Comparison of ENCODE assay signal across 8 cellular contexts in genomic region chr2:64859208-64860161, GRCh38.
A peak's percentile ranks its signal among the peaks of the same experiment; 100 is the strongest.
DNase-seq lines count a peak whose midpoint lies in the region; ATAC-seq and TF ChIP-seq lines count a peak whose summit lies in the region.

No MANE protein-coding gene starts in this region.

- peaks cover 27% of the 10 kb centered on the region for H3K27me3 Mint-ChIP-seq in WTC11 (ENCODE audit: low read depth)

- POLR2A ChIA-PET in WTC11 (lab: Charles Lee) = interaction anchor here (1.6 to 2.4 kb wide), 2 partner anchors 206 to 215 kb away, joined by 7 to 12 read pairs; partner anchors contain the start of gene SERTAD2

- no peaks in the 10 kb centered on the region for H3K9me3 Mint-ChIP-seq in WTC11

- CTCF ChIA-PET in WTC11 (lab: Charles Lee) = interaction anchor here (0.8 to 3.3 kb wide), 17 partner anchors 9 to 529 kb away, joined by 3 to 18 read pairs (median 5); partner anchors contain the start of gene SERTAD2

- peak overlapping the region; percentile 72 for H3K4me3 Mint-ChIP-seq in WTC11

- ATAC-seq in GM19023 (IDR thresholded peaks at IDR 0.05; ENCODE audit: unreplicated experiment) (peak; percentile 42), WTC11 (peak; percentile 71)

- H3K27ac Mint-ChIP-seq in WTC11 = no peak overlapping the region

- no peaks in the 10 kb centered on the region for H3K36me3 Mint-ChIP-seq in WTC11

- peaks cover 20% of the 10 kb centered on the region for H3K4me1 Mint-ChIP-seq in WTC11

- DNase-seq in C1 segment of cervical spinal cord (lab: John Stamatoyannopoulos, UW) = peak in 10 of 14 donors; percentile 9 to 74 (median 42)
- DNase-seq in NAMALWA (ENCODE audit: low spot score) = peak; percentile 29
- DNase-seq in WTC11 (ENCODE audit: low spot score) = peak; percentile 72
- peak; percentile 88 for DNase-seq in glomerular visceral epithelial cell (ENCODE audit: extremely low spot score)
- DNase-seq in non-pigmented ciliary epithelial cell (ENCODE audit: low read depth) = peak; percentile 67
- no peak for DNase-seq in effector CD8-positive, alpha-beta T cell (lab: John Stamatoyannopoulos, UW)
- DNase-seq in NCI-H446 treated with DMSO at 0.1 percent for 48 hours (lab: John Stamatoyannopoulos, UW) = no peak

- TF ChIP-seq CTCF in WTC11 (IDR thresholded peaks at IDR 0.05) = no peak

TF ChIP-seq in WTC11, 78 proteins besides CTCF, POLR2A, EP300 and RAD21 (continues in another document):
- TF ChIP-seq AR (CRISPR knock-in tag; IDR thresholded peaks at IDR 0.05) (no peak), KAT7 (CRISPR knock-in tag; IDR thresholded peaks at IDR 0.05; ENCODE audit: borderline replicate concordance) (no peak), CREB1 (CRISPR knock-in tag; IDR thresholded peaks at IDR 0.05) (no peak), ZNF396 (CRISPR knock-in tag; IDR thresholded peaks at IDR 0.05; ENCODE audit: borderline replicate concordance) (no peak), IRF2 (CRISPR knock-in tag; IDR thresholded peaks at IDR 0.05; ENCODE audit: borderline replicate concordance, low read depth) (no peak), ZNF317 (CRISPR knock-in tag; IDR thresholded peaks at IDR 0.05; ENCODE audit: borderline replicate concordance, low read depth) (no peak), ZNF232 (CRISPR knock-in tag; IDR thresholded peaks at IDR 0.05) (no peak), GTF2I (CRISPR knock-in tag; conservative IDR thresholded peaks at IDR 0.05) (0 out of 2 replicates have a peak, but pooled peaks have one; percentile 22), CBFB (CRISPR knock-in tag; IDR thresholded peaks at IDR 0.05; ENCODE audit: low read depth) (no peak), ZNF263 (CRISPR knock-in tag; IDR thresholded peaks at IDR 0.05; ENCODE audit: low read depth) (no peak), SP1 (CRISPR knock-in tag; conservative IDR thresholded peaks at IDR 0.05) (peak; percentile 47; the same call in 1 of the 2 replicates), ETV6 (CRISPR knock-in tag; IDR thresholded peaks at IDR 0.05) (no peak; the same call in 1 of the 2 replicates), RORB (CRISPR knock-in tag; IDR thresholded peaks at IDR 0.05) (no peak), ZNF416 (CRISPR knock-in tag; IDR thresholded peaks at IDR 0.05) (no peak), TEAD1 (CRISPR knock-in tag; IDR thresholded peaks at IDR 0.05) (no peak), TEAD4 (CRISPR knock-in tag; IDR thresholded peaks at IDR 0.05) (no peak), MLX (CRISPR knock-in tag; IDR thresholded peaks at IDR 0.05) (no peak), FOXP4 (CRISPR knock-in tag; IDR thresholded peaks at IDR 0.05) (no peak), ESRRA (CRISPR knock-in tag; IDR thresholded peaks at IDR 0.05; ENCODE audit: borderline replicate concordance) (peak; percentile 71; the same call in 1 of the 2 replicates), CREM (CRISPR knock-in tag; IDR thresholded peaks at IDR 0.05) (no peak), USF2 (CRISPR knock-in tag; IDR thresholded peaks at IDR 0.05) (no peak), ZMAT4 (CRISPR knock-in tag; IDR thresholded peaks at IDR 0.05) (no peak), NR1H2 (CRISPR knock-in tag; IDR thresholded peaks at IDR 0.05) (no peak), PRRX2 (CRISPR knock-in tag; IDR thresholded peaks at IDR 0.05) (no peak), FOXK1 (CRISPR knock-in tag; IDR thresholded peaks at IDR 0.05) (0 out of 2 replicates have a peak, but pooled peaks have one; percentile 15), NR2C2 (CRISPR knock-in tag; IDR thresholded peaks at IDR 0.05) (no peak)
- TF ChIP-seq, protein P1, sequence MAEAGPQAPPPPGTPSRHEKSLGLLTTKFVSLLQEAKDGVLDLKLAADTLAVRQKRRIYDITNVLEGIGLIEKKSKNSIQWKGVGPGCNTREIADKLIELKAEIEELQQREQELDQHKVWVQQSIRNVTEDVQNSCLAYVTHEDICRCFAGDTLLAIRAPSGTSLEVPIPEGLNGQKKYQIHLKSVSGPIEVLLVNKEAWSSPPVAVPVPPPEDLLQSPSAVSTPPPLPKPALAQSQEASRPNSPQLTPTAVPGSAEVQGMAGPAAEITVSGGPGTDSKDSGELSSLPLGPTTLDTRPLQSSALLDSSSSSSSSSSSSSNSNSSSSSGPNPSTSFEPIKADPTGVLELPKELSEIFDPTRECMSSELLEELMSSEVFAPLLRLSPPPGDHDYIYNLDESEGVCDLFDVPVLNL (CRISPR knock-in tag; IDR thresholded peaks at IDR 0.05; ENCODE audit: borderline replicate concordance, low read depth) = no peak
- TF ChIP-seq, protein P2, sequence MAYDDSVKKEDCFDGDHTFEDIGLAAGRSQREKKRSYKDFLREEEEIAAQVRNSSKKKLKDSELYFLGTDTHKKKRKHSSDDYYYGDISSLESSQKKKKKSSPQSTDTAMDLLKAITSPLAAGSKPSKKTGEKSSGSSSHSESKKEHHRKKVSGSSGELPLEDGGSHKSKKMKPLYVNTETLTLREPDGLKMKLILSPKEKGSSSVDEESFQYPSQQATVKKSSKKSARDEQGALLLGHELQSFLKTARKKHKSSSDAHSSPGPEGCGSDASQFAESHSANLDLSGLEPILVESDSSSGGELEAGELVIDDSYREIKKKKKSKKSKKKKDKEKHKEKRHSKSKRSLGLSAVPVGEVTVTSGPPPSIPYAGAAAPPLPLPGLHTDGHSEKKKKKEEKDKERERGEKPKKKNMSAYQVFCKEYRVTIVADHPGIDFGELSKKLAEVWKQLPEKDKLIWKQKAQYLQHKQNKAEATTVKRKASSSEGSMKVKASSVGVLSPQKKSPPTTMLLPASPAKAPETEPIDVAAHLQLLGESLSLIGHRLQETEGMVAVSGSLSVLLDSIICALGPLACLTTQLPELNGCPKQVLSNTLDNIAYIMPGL (CRISPR knock-in tag; IDR thresholded peaks at IDR 0.05) = peak; percentile 75; the same call in 1 of the 2 replicates
- TF ChIP-seq, protein P3, sequence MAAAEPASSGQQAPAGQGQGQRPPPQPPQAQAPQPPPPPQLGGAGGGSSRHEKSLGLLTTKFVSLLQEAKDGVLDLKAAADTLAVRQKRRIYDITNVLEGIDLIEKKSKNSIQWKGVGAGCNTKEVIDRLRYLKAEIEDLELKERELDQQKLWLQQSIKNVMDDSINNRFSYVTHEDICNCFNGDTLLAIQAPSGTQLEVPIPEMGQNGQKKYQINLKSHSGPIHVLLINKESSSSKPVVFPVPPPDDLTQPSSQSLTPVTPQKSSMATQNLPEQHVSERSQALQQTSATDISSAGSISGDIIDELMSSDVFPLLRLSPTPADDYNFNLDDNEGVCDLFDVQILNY (CRISPR knock-in tag; IDR thresholded peaks at IDR 0.05) = no peak

Comparison
In these comparisons a context has a peak if more than half of its experiments do, and no peak if none do; other contexts are left out.
1. DNase-seq: peak in C1 segment of cervical spinal cord (10 of 14), NAMALWA (single experiment), WTC11 (single experiment), glomerular visceral epithelial cell (single experiment) and non-pigmented ciliary epithelial cell (single experiment); none in effector CD8-positive, alpha-beta T cell (single experiment) and NCI-H446 treated with DMSO at 0.1 percent for 48 hours (single experiment).